In genomic region chr11:114960117-114960516, GRCh38 we compare ENCODE assay signal across 1 cellular context.
TF ChIP-seq lines count a peak whose summit lies in the region.

No MANE protein-coding gene starts in this region.

TF ChIP-seq in H1, 55 proteins besides CTCF, POLR2A, EP300 and RAD21:
- TF ChIP-seq CHD1 (IDR thresholded peaks at IDR 0.05; ENCODE audit: low read depth, low read length) (no peak), CREB1 (IDR thresholded peaks at IDR 0.05) (no peak), HDAC2 (IDR thresholded peaks at IDR 0.05; ENCODE audit: borderline replicate concordance in 1 of 2, low read depth in 2 of 2, low read length in 2 of 2) (no peak), SP2 (IDR thresholded peaks at IDR 0.05; ENCODE audit: low read length) (no peak), RFX5 (IDR thresholded peaks at IDR 0.05; ENCODE audit: borderline replicate concordance, low read depth, low read length) (no peak), SUZ12 (IDR thresholded peaks at IDR 0.05; ENCODE audit: low read length) (no peak), SP4 (IDR thresholded peaks at IDR 0.05; ENCODE audit: low read length) (no peak)
